9 cellular contexts compared by ENCODE assay signal in genomic region chr18:24398515-24398914, GRCh38. TPM values are rescaled to one million over a fixed set of nuclear protein-coding genes. Genes with fewer than 3 reads are reported as not detected.
DNase-seq lines count a peak whose midpoint lies in the region; ATAC-seq lines count a peak whose summit lies in the region.
"Had no signal": no experiment of that assay in that cellular context is flagged by ENCODE, and none has a peak within 500 bp of the region (broad histone marks: within the 10 kb centered on the region; RNA-seq: fewer than 3 reads in every experiment).

No MANE protein-coding gene starts in this region.

- POLR2A ChIA-PET in naive thymus-derived CD4-positive, alpha-beta T cell (lab: Charles Lee): interaction anchor here (0.6 kb wide), 2 partner anchors 32 to 39 kb away, joined by 3 read pairs; no protein-coding TSS in a partner anchor

- peak overlapping the region; percentile 84 for H3K27ac ChIP-seq in cingulate gyrus (ENCODE audit: low read depth, low read length)
- no peak overlapping the region for H3K27ac ChIP-seq in naive thymus-derived CD4-positive, alpha-beta T cell (ENCODE audit: low read depth, low read length)

- no peaks in the 10 kb centered on the region for H3K36me3 ChIP-seq in naive thymus-derived CD4-positive, alpha-beta T cell (ENCODE audit: control insufficient read depth in 2 of 3, insufficient read depth in 3 of 3, low read length in 3 of 3)
- H3K36me3 ChIP-seq: ascending aorta had no signal

- no peak for ATAC-seq in naive thymus-derived CD4-positive, alpha-beta T cell
- ATAC-seq in HG03039 (IDR thresholded peaks at IDR 0.05; ENCODE audit: unreplicated experiment) (no peak), GM19395 (IDR thresholded peaks at IDR 0.05; ENCODE audit: unreplicated experiment) (no peak), GM19467 (IDR thresholded peaks at IDR 0.05; ENCODE audit: unreplicated experiment) (no peak)

- H3K27me3 Mint-ChIP-seq in naive thymus-derived CD4-positive, alpha-beta T cell: peaks cover 5 to 40% (median 13%) of the 10 kb centered on the region in 5 donors

- H3K27me3 ChIP-seq in naive thymus-derived CD4-positive, alpha-beta T cell (ENCODE audit: control insufficient read depth in 2 of 2, insufficient read depth in 2 of 2, low read length in 2 of 2): no peaks in the 10 kb centered on the region
- H3K27me3 ChIP-seq: ascending aorta had no signal

- DNase-seq in CD1c-positive myeloid dendritic cell (ENCODE audit: extremely low spot score): peak; percentile 33
- peak; percentile 65 for DNase-seq in LoVo (ENCODE audit: low spot score)
- DNase-seq in naive thymus-derived CD4-positive, alpha-beta T cell: no peak
- DNase-seq in cerebellar nuclear complex (lab: John Stamatoyannopoulos, UW): no peak

- no peaks in the 10 kb centered on the region for H3K9me3 ChIP-seq in naive thymus-derived CD4-positive, alpha-beta T cell (ENCODE audit: control insufficient read depth in 2 of 3, low read length in 3 of 3)
- H3K9me3 ChIP-seq: ascending aorta had no signal

- CTCF ChIA-PET in naive thymus-derived CD4-positive, alpha-beta T cell (lab: Charles Lee): no interaction called here

- H3K27ac Mint-ChIP-seq in naive thymus-derived CD4-positive, alpha-beta T cell: no peak overlapping the region

- no peaks in the 10 kb centered on the region for H3K9me3 Mint-ChIP-seq in naive thymus-derived CD4-positive, alpha-beta T cell

- intact Hi-C loops in naive thymus-derived CD4-positive, alpha-beta T cell (cut with micrococcal nuclease): loop anchor here (5.0 to 10.0 kb wide), 2 partner anchors 956 to 1694 kb away; partner anchors contain the start of genes SS18 (in 1 of the 2) and ZNF521 (in 1 of the 2)

- peaks cover 0 to 24% (median 12%) of the 10 kb centered on the region in 7 donors for H3K4me1 Mint-ChIP-seq in naive thymus-derived CD4-positive, alpha-beta T cell

- H3K4me3 ChIP-seq in naive thymus-derived CD4-positive, alpha-beta T cell (ENCODE audit: low read length): no peak overlapping the region

- H3K36me3 Mint-ChIP-seq in naive thymus-derived CD4-positive, alpha-beta T cell: no peaks in the 10 kb centered on the region

- H3K4me3 Mint-ChIP-seq in naive thymus-derived CD4-positive, alpha-beta T cell: peak overlapping the region; percentile 74 to 91 (median 88)

- peaks cover 0 to 6% of the 10 kb centered on the region in 2 donors for H3K4me1 ChIP-seq in naive thymus-derived CD4-positive, alpha-beta T cell (ENCODE audit: control insufficient read depth in 2 of 2, insufficient read depth in 2 of 2, low read length in 2 of 2)
- H3K4me1 ChIP-seq: ascending aorta had no signal

RNA-seq across cellular contexts. Expression of gene OSBPL1A, which starts 0.9 kb away (rescaled TPM):
- total RNA-seq in naive thymus-derived CD4-positive, alpha-beta T cell: 1 to 10 TPM; 1.8 to 7.7 (median 4.3) TPM
- polyA plus RNA-seq in naive thymus-derived CD4-positive, alpha-beta T cell: 1 to 10 TPM; 2.6 to 2.9 TPM

RNA-seq across cellular contexts. Expression of gene IMPACT, which starts 28.0 kb away (rescaled TPM):
- total RNA-seq in naive thymus-derived CD4-positive, alpha-beta T cell: 10 to 100 TPM in 4 of 5 experiments, 1 to 10 TPM in 1; 7.8 to 17.5 (median 15.5) TPM
- 10 to 100 TPM in 1 of 2 donors, 1 to 10 TPM in 1; 9.8 to 21.1 TPM for polyA plus RNA-seq in naive thymus-derived CD4-positive, alpha-beta T cell

Comparison
In these comparisons a context has a peak if more than half of its experiments do, and no peak if none do; other contexts are left out.
1. DNase-seq: peak in CD1c-positive myeloid dendritic cell (single experiment) and LoVo (single experiment); none in naive thymus-derived CD4-positive, alpha-beta T cell (0 of 9) and cerebellar nuclear complex (0 of 2).